Comparison of ENCODE assay signal across 8 cellular contexts in genomic region chr9:122228191-122228905, GRCh38. TPM values are rescaled to one million over a fixed set of nuclear protein-coding genes. Genes with fewer than 3 reads are reported as not detected.
DNase-seq lines count a peak whose midpoint lies in the region; ATAC-seq and TF ChIP-seq lines count a peak whose summit lies in the region.

No MANE protein-coding gene starts in this region.

- H3K18ac ChIP-seq in IMR-90 (ENCODE audit: low read depth, low read length), result no peak overlapping the region

- H3K4me3 Mint-ChIP-seq in CD14-positive monocyte (peak overlapping the region; percentile 61 to 84), nephron (peak overlapping the region; percentile 60 to 70 (median 62))

- peak overlapping the region; percentile 77 for H2AFZ ChIP-seq in IMR-90 (replicated peaks; ENCODE audit: low read length, poor library complexity)

- DNase-seq in CD14-positive monocyte (ENCODE audit: low spot score) (no peak), IMR-90 (no peak), dermis blood vessel endothelial cell (peak; percentile 53), SKM-1 (lab: John Stamatoyannopoulos, UW; ENCODE audit: unreplicated experiment) (no peak), MV-4-11 (lab: John Stamatoyannopoulos, UW) (no peak), NOMO-1 treated with dmso at 0.1 percent for 144 hours (lab: John Stamatoyannopoulos, UW; ENCODE audit: unreplicated experiment) (no peak), RKO (ENCODE audit: low spot score) (no peak)

- H3K9me3 ChIP-seq in IMR-90 (ENCODE audit: control insufficient read depth, insufficient read depth, low read length), result peaks cover 2% of the 10 kb centered on the region; the same call in 1 of the 2 replicates

- H3K23ac ChIP-seq in IMR-90 (ENCODE audit: low read depth, low read length), result no peak overlapping the region

- intact Hi-C loops in CD14-positive monocyte (cut with micrococcal nuclease) (no loop called here), IMR-90 (cut with micrococcal nuclease) (no loop called here)

- no peak overlapping the region; the same call in 1 of the 2 replicates for H3K4me3 ChIP-seq in IMR-90 (ENCODE audit: insufficient read depth, low read depth, low read length)

- no peaks in the 10 kb centered on the region; the same call in 1 of the 2 replicates for H3K4me1 ChIP-seq in IMR-90 (ENCODE audit: control insufficient read depth, insufficient read depth, low read length)

- TF ChIP-seq CTCF in CD14-positive monocyte (IDR thresholded peaks at IDR 0.05) (no peak), IMR-90 (conservative IDR thresholded peaks at IDR 0.05; ENCODE audit: low read depth, low read length) (no peak), nephron (IDR thresholded peaks at IDR 0.05; ENCODE audit: unreplicated experiment in 3 of 3) (no peak)

- H2BK15ac ChIP-seq in IMR-90 (ENCODE audit: low read depth, low read length), result no peak overlapping the region

- H3K27ac ChIP-seq in IMR-90 (ENCODE audit: insufficient read depth, low read length), result no peak overlapping the region

- H3K9me3 Mint-ChIP-seq in CD14-positive monocyte, result peaks cover 0 to 16% (median 5%) of the 10 kb centered on the region in 7 donors
- peaks cover 3% of the 10 kb centered on the region for H3K9me3 Mint-ChIP-seq in nephron

- ATAC-seq in IMR-90 (ENCODE audit: low read depth), result peak; percentile 46

- H2BK20ac ChIP-seq in IMR-90 (ENCODE audit: low read depth, low read length), result no peak overlapping the region

- no peak overlapping the region for H2BK5ac ChIP-seq in IMR-90 (ENCODE audit: low read depth, low read length, poor library complexity, severe bottlenecking)

- WGBS in IMR-90 (ENCODE audit: extremely low coverage in 2 of 2, insufficient read length in 1 of 2), 2 experiments, result 1% methylated on average over 49 of the region's 83 CpGs; no CpG with 5 or more reads in 1 of the 2 experiments

- H3K27me3 Mint-ChIP-seq in CD14-positive monocyte (ENCODE audit: low read depth in 3 of 3) (peaks cover 27 to 47% (median 38%) of the 10 kb centered on the region in 3 donors), nephron (ENCODE audit: low read depth) (peaks cover 60% of the 10 kb centered on the region)

- in situ Hi-C loops in IMR-90 (cut with MboI; ENCODE audit: low sequenced_read_pairs), result no loop called here

- H3K9me1 ChIP-seq in IMR-90 (ENCODE audit: insufficient read depth, low read length), result peaks cover 4% of the 10 kb centered on the region; the same call in 1 of the 2 replicates

- peaks cover 12% of the 10 kb centered on the region; the same call in 1 of the 2 replicates for H4K20me1 ChIP-seq in IMR-90 (ENCODE audit: insufficient read depth, low read length)

- H2AK5ac ChIP-seq in IMR-90 (ENCODE audit: low read depth, low read length), result no peak overlapping the region

- dilution Hi-C loops in IMR-90 (cut with HindIII; ENCODE audit: low sequenced_read_pairs, unreplicated experiment), result no loop called here

- H3K4ac ChIP-seq in IMR-90 (ENCODE audit: low read depth, low read length), result no peak overlapping the region

- BruUV-seq in IMR-90 (replicated peaks; lab: Mats Ljungman, UMichigan), result no TSS peak

- TF ChIP-seq RAD21 in IMR-90 (IDR thresholded peaks at IDR 0.05; ENCODE audit: low read length), result no peak

- peaks cover 12% of the 10 kb centered on the region for H3K4me1 Mint-ChIP-seq in CD14-positive monocyte
- peaks cover 11% of the 10 kb centered on the region for H3K4me1 Mint-ChIP-seq in nephron

- no peak for TF ChIP-seq POLR2A in IMR-90 (IDR thresholded peaks at IDR 0.05; ENCODE audit: low read depth, low read length)

- no peak overlapping the region for H4K91ac ChIP-seq in IMR-90 (ENCODE audit: insufficient read depth, low read depth, low read length)

- H4K8ac ChIP-seq in IMR-90 (ENCODE audit: low read depth in 2 of 2, low read length in 2 of 2), result no peak overlapping the region

- H3K27me3 ChIP-seq in IMR-90 (ENCODE audit: control insufficient read depth, insufficient read depth, low read length), result peaks cover 88% of the 10 kb centered on the region

- H3K27ac Mint-ChIP-seq in CD14-positive monocyte (no peak overlapping the region), nephron (no peak overlapping the region)

- CTCF ChIA-PET in IMR-90 (lab: Yijun Ruan, JAX), result no interaction called here

- no peak overlapping the region for H3K9ac ChIP-seq in IMR-90 (ENCODE audit: low read depth, low read length)

- no peaks in the 10 kb centered on the region for H3K36me3 ChIP-seq in IMR-90 (ENCODE audit: control insufficient read depth, insufficient read depth, low read length)

- peak overlapping the region; percentile 73 for H3K4me2 ChIP-seq in IMR-90 (ENCODE audit: low read depth, low read length)

- no peak overlapping the region for H4K5ac ChIP-seq in IMR-90 (ENCODE audit: low read depth, low read length)

- H2AK9ac ChIP-seq in IMR-90 (replicated peaks; ENCODE audit: low read depth, low read length, poor library complexity), result no peak overlapping the region

- H3K79me1 ChIP-seq in IMR-90 (ENCODE audit: low read depth in 1 of 2, low read length in 2 of 2), result no peaks in the 10 kb centered on the region

- no peak overlapping the region for H3K14ac ChIP-seq in IMR-90 (replicated peaks; ENCODE audit: low read depth, low read length)

- H3K56ac ChIP-seq in IMR-90 (ENCODE audit: extremely low read depth, insufficient read depth, low read length), result no peak overlapping the region

- H2BK120ac ChIP-seq in IMR-90 (ENCODE audit: low read depth, low read length), result no peak overlapping the region

- H3K36me3 Mint-ChIP-seq in CD14-positive monocyte (no peaks in the 10 kb centered on the region), nephron (ENCODE audit: low read depth) (no peaks in the 10 kb centered on the region)

- POLR2A ChIA-PET in IMR-90 (lab: Charles Lee; ENCODE audit: unreplicated experiment), result no interaction called here

TF ChIP-seq in IMR-90, 13 proteins besides CTCF, POLR2A, EP300 and RAD21:
- no peak for TF ChIP-seq CEBPB (IDR thresholded peaks at IDR 0.05; ENCODE audit: low read depth, low read length)
- TF ChIP-seq ELK1 (IDR thresholded peaks at IDR 0.05; ENCODE audit: borderline replicate concordance, low read depth, low read length), result no peak
- TF ChIP-seq BHLHE40 (IDR thresholded peaks at IDR 0.05; ENCODE audit: low read depth, low read length), result no peak
- TF ChIP-seq MAFK (IDR thresholded peaks at IDR 0.05; ENCODE audit: low read depth, low read length), result no peak
- TF ChIP-seq RCOR1 (IDR thresholded peaks at IDR 0.05; ENCODE audit: insufficient replicate concordance, low read length), result no peak
- no peak for TF ChIP-seq MAZ (IDR thresholded peaks at IDR 0.05; ENCODE audit: borderline replicate concordance, low read depth, low read length)
- no peak for TF ChIP-seq NFE2L2 (IDR thresholded peaks at IDR 0.05; ENCODE audit: low read depth, low read length)
- TF ChIP-seq USF2 (IDR thresholded peaks at IDR 0.05; ENCODE audit: low read depth, low read length), result no peak
- no peak for TF ChIP-seq FOS (IDR thresholded peaks at IDR 0.05; ENCODE audit: low read depth, low read length)
- TF ChIP-seq SMC3 (IDR thresholded peaks at IDR 0.05; ENCODE audit: low read depth, low read length), result no peak

RNA-seq across cellular contexts. Expression of gene LHX6, which starts 0.4 kb away (rescaled TPM):
- not detected for polyA plus RNA-seq in CD14-positive monocyte
- under 0.01 TPM in 2 replicates for total RNA-seq in IMR-90 (2012; rRNA removed)
- polyA plus RNA-seq in IMR-90 (2012; rRNA removed), result 0.05 and 0.17 TPM in 2 replicates
- 0.01 and 0.11 TPM in 2 replicates for polyA plus RNA-seq in IMR-90 (2012; cell fraction: cytosol; rRNA removed)
- 0.09 and 0.21 TPM in 2 replicates for polyA plus RNA-seq in IMR-90 (2012; cell fraction: nucleus; rRNA removed; ENCODE audit: low replicate concordance)
- 18.1 and 27.4 TPM in 2 replicates for total RNA-seq in dermis blood vessel endothelial cell

RNA-seq across cellular contexts. Expression of gene RBM18, which starts 36.3 kb away (rescaled TPM):
- polyA plus RNA-seq in CD14-positive monocyte (10 to 100 TPM; 25.3 to 26.3 TPM), IMR-90 (2012; rRNA removed) (13.8 and 15.6 TPM in 2 replicates)
- total RNA-seq in IMR-90 (2012; rRNA removed) (8.1 and 8.4 TPM in 2 replicates), dermis blood vessel endothelial cell (8.0 and 14.3 TPM in 2 replicates)
- 1.8 and 2.6 TPM in 2 replicates for polyA plus RNA-seq in IMR-90 (2012; cell fraction: cytosol; rRNA removed)
- polyA plus RNA-seq in IMR-90 (2012; cell fraction: nucleus; rRNA removed; ENCODE audit: low replicate concordance), result 0.84 and 8.8 TPM in 2 replicates

RNA-seq across cellular contexts. Expression of gene MRRF, which starts 36.3 kb away (rescaled TPM):
- polyA plus RNA-seq in CD14-positive monocyte (10 to 100 TPM; 16.0 to 16.2 TPM), IMR-90 (2012; rRNA removed) (27.1 and 32.1 TPM in 2 replicates)
- total RNA-seq in IMR-90 (2012; rRNA removed) (35.8 and 38.0 TPM in 2 replicates), dermis blood vessel endothelial cell (45.1 and 65.3 TPM in 2 replicates)
- polyA plus RNA-seq in IMR-90 (2012; cell fraction: cytosol; rRNA removed), result 6.7 and 9.3 TPM in 2 replicates
- 10.8 and 60.6 TPM in 2 replicates for polyA plus RNA-seq in IMR-90 (2012; cell fraction: nucleus; rRNA removed; ENCODE audit: low replicate concordance)

Comparison
In these comparisons a context has a peak if more than half of its experiments do, and no peak if none do; other contexts are left out.
1. RNA of gene LHX6, which starts 0.4 kb away (total RNA-seq): 18.1 to 27.4 TPM in dermis blood vessel endothelial cell; under 0.01 TPM in IMR-90; every median in the first group is over 10 times any median in the second.